In genomic region chr2:54115284-54116137, GRCh38 we compare ENCODE assay signal across 1 cellular context.
TF ChIP-seq lines count a peak whose summit lies in the region.

Gene ACYP2 (plus strand): TSS chr2:54115615.

TF ChIP-seq in WTC11, 78 proteins besides CTCF, POLR2A, EP300 and RAD21 (continued from another document and continues in another):
- TF ChIP-seq, protein P1, sequence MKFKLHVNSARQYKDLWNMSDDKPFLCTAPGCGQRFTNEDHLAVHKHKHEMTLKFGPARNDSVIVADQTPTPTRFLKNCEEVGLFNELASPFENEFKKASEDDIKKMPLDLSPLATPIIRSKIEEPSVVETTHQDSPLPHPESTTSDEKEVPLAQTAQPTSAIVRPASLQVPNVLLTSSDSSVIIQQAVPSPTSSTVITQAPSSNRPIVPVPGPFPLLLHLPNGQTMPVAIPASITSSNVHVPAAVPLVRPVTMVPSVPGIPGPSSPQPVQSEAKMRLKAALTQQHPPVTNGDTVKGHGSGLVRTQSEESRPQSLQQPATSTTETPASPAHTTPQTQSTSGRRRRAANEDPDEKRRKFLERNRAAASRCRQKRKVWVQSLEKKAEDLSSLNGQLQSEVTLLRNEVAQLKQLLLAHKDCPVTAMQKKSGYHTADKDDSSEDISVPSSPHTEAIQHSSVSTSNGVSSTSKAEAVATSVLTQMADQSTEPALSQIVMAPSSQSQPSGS (CRISPR knock-in tag; IDR thresholded peaks at IDR 0.05; ENCODE audit: borderline replicate concordance, low read depth) = no peak
- TF ChIP-seq AFF4 (CRISPR knock-in tag; IDR thresholded peaks at IDR 0.05; ENCODE audit: borderline replicate concordance) (peak; percentile 93; the same call in 1 of the 2 replicates), SOX15 (CRISPR knock-in tag; IDR thresholded peaks at IDR 0.05) (no peak), TCF7 (CRISPR knock-in tag; IDR thresholded peaks at IDR 0.05; ENCODE audit: low read depth) (no peak), HMGA2 (CRISPR knock-in tag; IDR thresholded peaks at IDR 0.05) (no peak), ZNF423 (CRISPR knock-in tag; IDR thresholded peaks at IDR 0.05) (no peak), IRF2 (CRISPR knock-in tag; IDR thresholded peaks at IDR 0.05; ENCODE audit: borderline replicate concordance, low read depth) (no peak), ZBTB43 (CRISPR knock-in tag; IDR thresholded peaks at IDR 0.05) (0 out of 2 replicates have a peak, but pooled peaks have one; percentile 66), TEAD1 (CRISPR knock-in tag; IDR thresholded peaks at IDR 0.05) (peak; percentile 73; the same call in 1 of the 2 replicates), ZBTB21 (CRISPR knock-in tag; IDR thresholded peaks at IDR 0.05; ENCODE audit: borderline replicate concordance) (peak; percentile 74; the same call in 1 of the 2 replicates), NFE2L1 (CRISPR knock-in tag; IDR thresholded peaks at IDR 0.05) (peak; percentile 100), ATF1 (CRISPR knock-in tag; IDR thresholded peaks at IDR 0.05) (no peak), OVOL2 (CRISPR knock-in tag; IDR thresholded peaks at IDR 0.05; ENCODE audit: borderline replicate concordance) (no peak), ZNF121 (CRISPR knock-in tag; IDR thresholded peaks at IDR 0.05) (no peak), ERG (CRISPR knock-in tag; IDR thresholded peaks at IDR 0.05) (no peak), RELA (CRISPR knock-in tag; IDR thresholded peaks at IDR 0.05; ENCODE audit: borderline replicate concordance) (no peak), JAZF1 (CRISPR knock-in tag; IDR thresholded peaks at IDR 0.05) (no peak), CBFB (CRISPR knock-in tag; IDR thresholded peaks at IDR 0.05; ENCODE audit: low read depth) (no peak), ELF4 (CRISPR knock-in tag; IDR thresholded peaks at IDR 0.05; ENCODE audit: low read depth) (no peak), ZNF281 (CRISPR knock-in tag; IDR thresholded peaks at IDR 0.05) (0 out of 2 replicates have a peak, but pooled peaks have one; percentile 32), IRF1 (CRISPR knock-in tag; IDR thresholded peaks at IDR 0.05) (no peak), FOXK1 (CRISPR knock-in tag; IDR thresholded peaks at IDR 0.05) (peak; percentile 67), NFATC4 (CRISPR knock-in tag; IDR thresholded peaks at IDR 0.05) (no peak), ZNF263 (CRISPR knock-in tag; IDR thresholded peaks at IDR 0.05; ENCODE audit: low read depth) (no peak)
- TF ChIP-seq, protein P2, sequence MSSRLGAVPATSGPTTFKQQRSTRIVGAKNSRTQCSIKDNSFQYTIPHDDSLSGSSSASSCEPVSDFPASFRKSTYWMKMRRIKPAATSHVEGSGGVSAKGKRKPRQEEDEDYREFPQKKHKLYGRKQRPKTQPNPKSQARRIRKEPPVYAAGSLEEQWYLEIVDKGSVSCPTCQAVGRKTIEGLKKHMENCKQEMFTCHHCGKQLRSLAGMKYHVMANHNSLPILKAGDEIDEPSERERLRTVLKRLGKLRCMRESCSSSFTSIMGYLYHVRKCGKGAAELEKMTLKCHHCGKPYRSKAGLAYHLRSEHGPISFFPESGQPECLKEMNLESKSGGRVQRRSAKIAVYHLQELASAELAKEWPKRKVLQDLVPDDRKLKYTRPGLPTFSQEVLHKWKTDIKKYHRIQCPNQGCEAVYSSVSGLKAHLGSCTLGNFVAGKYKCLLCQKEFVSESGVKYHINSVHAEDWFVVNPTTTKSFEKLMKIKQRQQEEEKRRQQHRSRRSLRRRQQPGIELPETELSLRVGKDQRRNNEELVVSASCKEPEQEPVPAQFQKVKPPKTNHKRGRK (CRISPR knock-in tag; IDR thresholded peaks at IDR 0.05; ENCODE audit: borderline replicate concordance) = no peak
- TF ChIP-seq, protein P3, sequence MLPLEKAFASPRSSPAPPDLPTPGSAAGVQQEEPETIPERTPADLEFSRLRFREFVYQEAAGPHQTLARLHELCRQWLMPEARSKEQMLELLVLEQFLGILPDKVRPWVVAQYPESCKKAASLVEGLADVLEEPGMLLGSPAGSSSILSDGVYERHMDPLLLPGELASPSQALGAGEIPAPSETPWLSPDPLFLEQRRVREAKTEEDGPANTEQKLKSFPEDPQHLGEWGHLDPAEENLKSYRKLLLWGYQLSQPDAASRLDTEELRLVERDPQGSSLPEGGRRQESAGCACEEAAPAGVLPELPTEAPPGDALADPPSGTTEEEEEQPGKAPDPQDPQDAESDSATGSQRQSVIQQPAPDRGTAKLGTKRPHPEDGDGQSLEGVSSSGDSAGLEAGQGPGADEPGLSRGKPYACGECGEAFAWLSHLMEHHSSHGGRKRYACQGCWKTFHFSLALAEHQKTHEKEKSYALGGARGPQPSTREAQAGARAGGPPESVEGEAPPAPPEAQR (CRISPR knock-in tag; IDR thresholded peaks at IDR 0.05) = no peak
- TF ChIP-seq, protein P4, sequence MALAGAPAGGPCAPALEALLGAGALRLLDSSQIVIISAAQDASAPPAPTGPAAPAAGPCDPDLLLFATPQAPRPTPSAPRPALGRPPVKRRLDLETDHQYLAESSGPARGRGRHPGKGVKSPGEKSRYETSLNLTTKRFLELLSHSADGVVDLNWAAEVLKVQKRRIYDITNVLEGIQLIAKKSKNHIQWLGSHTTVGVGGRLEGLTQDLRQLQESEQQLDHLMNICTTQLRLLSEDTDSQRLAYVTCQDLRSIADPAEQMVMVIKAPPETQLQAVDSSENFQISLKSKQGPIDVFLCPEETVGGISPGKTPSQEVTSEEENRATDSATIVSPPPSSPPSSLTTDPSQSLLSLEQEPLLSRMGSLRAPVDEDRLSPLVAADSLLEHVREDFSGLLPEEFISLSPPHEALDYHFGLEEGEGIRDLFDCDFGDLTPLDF (CRISPR knock-in tag; IDR thresholded peaks at IDR 0.05) = 0 out of 2 replicates have a peak, but pooled peaks have one; percentile 26
- TF ChIP-seq, protein P5, sequence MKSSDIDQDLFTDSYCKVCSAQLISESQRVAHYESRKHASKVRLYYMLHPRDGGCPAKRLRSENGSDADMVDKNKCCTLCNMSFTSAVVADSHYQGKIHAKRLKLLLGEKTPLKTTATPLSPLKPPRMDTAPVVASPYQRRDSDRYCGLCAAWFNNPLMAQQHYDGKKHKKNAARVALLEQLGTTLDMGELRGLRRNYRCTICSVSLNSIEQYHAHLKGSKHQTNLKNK (CRISPR knock-in tag; IDR thresholded peaks at IDR 0.05) = no peak
- TF ChIP-seq, protein P6, sequence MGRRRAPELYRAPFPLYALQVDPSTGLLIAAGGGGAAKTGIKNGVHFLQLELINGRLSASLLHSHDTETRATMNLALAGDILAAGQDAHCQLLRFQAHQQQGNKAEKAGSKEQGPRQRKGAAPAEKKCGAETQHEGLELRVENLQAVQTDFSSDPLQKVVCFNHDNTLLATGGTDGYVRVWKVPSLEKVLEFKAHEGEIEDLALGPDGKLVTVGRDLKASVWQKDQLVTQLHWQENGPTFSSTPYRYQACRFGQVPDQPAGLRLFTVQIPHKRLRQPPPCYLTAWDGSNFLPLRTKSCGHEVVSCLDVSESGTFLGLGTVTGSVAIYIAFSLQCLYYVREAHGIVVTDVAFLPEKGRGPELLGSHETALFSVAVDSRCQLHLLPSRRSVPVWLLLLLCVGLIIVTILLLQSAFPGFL (CRISPR knock-in tag; IDR thresholded peaks at IDR 0.05; ENCODE audit: borderline replicate concordance) = no peak
- TF ChIP-seq, protein P7, sequence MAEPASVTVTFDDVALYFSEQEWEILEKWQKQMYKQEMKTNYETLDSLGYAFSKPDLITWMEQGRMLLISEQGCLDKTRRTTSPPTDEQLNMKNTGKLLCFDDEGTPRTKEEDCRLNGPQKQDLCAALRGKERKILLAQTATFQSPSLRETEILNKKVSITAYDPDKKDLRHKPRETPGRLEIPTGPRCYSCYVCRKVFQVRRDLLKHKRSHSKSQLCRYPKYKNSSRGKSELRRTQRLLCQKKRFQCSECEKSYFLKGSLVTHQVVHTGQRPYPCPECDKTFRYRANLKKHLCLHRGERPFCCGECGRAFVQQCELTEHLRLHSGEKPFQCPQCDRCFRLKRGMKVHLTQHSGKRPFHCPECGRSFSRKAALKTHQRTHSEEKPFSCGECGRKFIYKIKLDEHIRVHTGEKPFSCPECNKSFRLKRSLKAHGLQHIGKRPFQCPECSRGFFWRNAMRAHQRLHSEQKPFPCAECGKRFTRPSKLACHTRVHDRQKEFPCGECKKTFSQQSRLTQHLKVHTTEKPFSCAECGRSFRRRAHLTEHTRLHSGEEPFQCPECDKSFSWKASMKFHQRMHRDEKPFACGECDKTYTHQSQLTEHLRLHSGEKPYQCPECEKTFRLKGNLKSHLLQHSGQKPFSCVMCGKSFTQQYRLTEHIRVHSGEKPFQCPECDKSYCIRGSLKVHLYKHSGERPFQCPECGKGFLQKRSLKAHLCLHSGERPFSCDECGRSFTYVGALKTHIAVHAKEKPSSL (CRISPR knock-in tag; conservative IDR thresholded peaks at IDR 0.05) = no peak
- TF ChIP-seq, protein P8, sequence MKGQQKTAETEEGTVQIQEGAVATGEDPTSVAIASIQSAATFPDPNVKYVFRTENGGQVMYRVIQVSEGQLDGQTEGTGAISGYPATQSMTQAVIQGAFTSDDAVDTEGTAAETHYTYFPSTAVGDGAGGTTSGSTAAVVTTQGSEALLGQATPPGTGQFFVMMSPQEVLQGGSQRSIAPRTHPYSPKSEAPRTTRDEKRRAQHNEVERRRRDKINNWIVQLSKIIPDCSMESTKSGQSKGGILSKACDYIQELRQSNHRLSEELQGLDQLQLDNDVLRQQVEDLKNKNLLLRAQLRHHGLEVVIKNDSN (CRISPR knock-in tag; IDR thresholded peaks at IDR 0.05) = no peak; the same call in 1 of the 2 replicates
